In genomic region chr11:11876458-11876857, GRCh38 we compare ENCODE assay signal across 9 cellular contexts. TPM values are rescaled to one million over a fixed set of nuclear protein-coding genes. Genes with fewer than 3 reads are reported as not detected.
DNase-seq lines count a peak whose midpoint lies in the region; FAIRE-seq and TF ChIP-seq lines count a peak whose summit lies in the region.
"Had no signal": no experiment of that assay in that cellular context is flagged by ENCODE, and none has a peak within 500 bp of the region (broad histone marks: within the 10 kb centered on the region; RNA-seq: fewer than 3 reads in every experiment).

No MANE protein-coding gene starts in this region.

- peaks cover 1% of the 10 kb centered on the region for H3K36me3 Mint-ChIP-seq in astrocyte (ENCODE audit: low read depth, unreplicated experiment)
- peaks cover 9% of the 10 kb centered on the region for H3K36me3 Mint-ChIP-seq in T-helper 2 cell treated with Interferon-gamma antibody and Interleukin-4, amounts not matched to agents 5 μg/mL and 100 μg/mL, for 36 hours (ENCODE audit: low read depth)

- peaks cover 98% of the 10 kb centered on the region for H3K79me2 ChIP-seq in astrocyte (ENCODE audit: insufficient read depth, low read length)

- TF ChIP-seq RAD21 in Ishikawa (IDR thresholded peaks at IDR 0.05; ENCODE audit: low read depth), result peak; percentile 28; the same call in 1 of the 2 replicates
- peak; percentile 5 to 42 for TF ChIP-seq RAD21 in liver (IDR thresholded peaks at IDR 0.05)

- TF ChIP-seq CTCF in astrocyte (IDR thresholded peaks at IDR 0.05; ENCODE audit: insufficient read depth, low read depth, low read length), result peak; percentile 10
- no peak for TF ChIP-seq CTCF in liver (IDR thresholded peaks at IDR 0.05; ENCODE audit: low read depth, low read length, missing input control)
- TF ChIP-seq CTCF in testis (IDR thresholded peaks at IDR 0.05), result no peak

- DNase-seq in Daoy (ENCODE audit: low read depth) (peak; percentile 18), astrocyte (ENCODE audit: low read depth) (no peak), testis (no peak), NCI-H1417 treated with DMSO at 0.1 percent for 48 hours (lab: John Stamatoyannopoulos, UW) (no peak)
- DNase-seq in T-helper 2 cell treated with Interferon-gamma antibody and Interleukin-4, amounts not matched to agents 5 μg/mL and 100 μg/mL, for 36 hours (ENCODE audit: low spot score), result no peak
- DNase-seq: activated CD4-positive, alpha-beta memory T cell treated with anti-CD3 and anti-CD28 coated beads, Interleukin-2, amount 10 ng/mL, durations not matched to agents 7 days and 5 days had no signal

- H3K27me3 ChIP-seq in astrocyte (ENCODE audit: insufficient read depth, low read length) (no peaks in the 10 kb centered on the region), liver (ENCODE audit: control insufficient read depth in 4 of 4, insufficient read depth in 4 of 4, low read length in 3 of 4) (no peaks in the 10 kb centered on the region), testis (no peaks in the 10 kb centered on the region)

- H3K9me3 ChIP-seq in astrocyte (ENCODE audit: insufficient read depth, low read depth, low read length), result no peaks in the 10 kb centered on the region
- H3K9me3 ChIP-seq in liver (ENCODE audit: control insufficient read depth in 4 of 4, low read length in 3 of 4), result no peaks in the 10 kb centered on the region
- no peaks in the 10 kb centered on the region for H3K9me3 ChIP-seq in testis

- intact Hi-C loops in testis (cut with DNase I; ENCODE audit: low total_unique reads), result no loop called here

- no peak for TF ChIP-seq EP300 in Ishikawa (IDR thresholded peaks at IDR 0.05; ENCODE audit: borderline replicate concordance)

- no peak overlapping the region for H3K4me3 Mint-ChIP-seq in astrocyte (ENCODE audit: unreplicated experiment)
- H3K4me3 Mint-ChIP-seq in T-helper 2 cell treated with Interferon-gamma antibody and Interleukin-4, amounts not matched to agents 5 μg/mL and 100 μg/mL, for 36 hours, result no peak overlapping the region
- H3K4me3 Mint-ChIP-seq: activated CD4-positive, alpha-beta memory T cell treated with anti-CD3 and anti-CD28 coated beads, Interleukin-2, amount 10 ng/mL, durations not matched to agents 7 days and 5 days had no signal

- H3K4me1 Mint-ChIP-seq in astrocyte (ENCODE audit: low read depth, unreplicated experiment), result peaks cover 24% of the 10 kb centered on the region
- H3K4me1 Mint-ChIP-seq in T-helper 2 cell treated with Interferon-gamma antibody and Interleukin-4, amounts not matched to agents 5 μg/mL and 100 μg/mL, for 36 hours (ENCODE audit: low read depth), result peaks cover 24% of the 10 kb centered on the region

- H3K4me1 ChIP-seq in astrocyte (ENCODE audit: insufficient read depth, low read length) (no peaks in the 10 kb centered on the region), liver (ENCODE audit: control insufficient read depth in 4 of 4, insufficient read depth in 4 of 4, low read length in 3 of 4) (peaks cover 0 to 10% (median 7%) of the 10 kb centered on the region in 4 donors), testis (no peaks in the 10 kb centered on the region)

- H3K27ac ChIP-seq in astrocyte (ENCODE audit: low read depth, low read length) (no peak overlapping the region), liver (ENCODE audit: low read depth in 1 of 2, low read length in 2 of 2) (no peak overlapping the region), testis (no peak overlapping the region)
- H3K27ac ChIP-seq: HL-60 had no signal

- H4K20me1 ChIP-seq in astrocyte (ENCODE audit: insufficient read depth, low read length), result peaks cover 68% of the 10 kb centered on the region

- no peak for TF ChIP-seq POLR2A in testis (IDR thresholded peaks at IDR 0.05)

- no peak overlapping the region for H2AFZ ChIP-seq in astrocyte (ENCODE audit: low read depth, low read length)

- no peak overlapping the region for H3K9ac ChIP-seq in astrocyte (ENCODE audit: low read length)
- no peak overlapping the region for H3K9ac ChIP-seq in liver (ENCODE audit: low read depth in 1 of 2, low read length in 2 of 2)

- H3K36me3 ChIP-seq in astrocyte (ENCODE audit: insufficient read depth, low read length) (no peaks in the 10 kb centered on the region), liver (ENCODE audit: control insufficient read depth in 4 of 4, insufficient read depth in 3 of 4, low read depth in 1 of 4, low read length in 3 of 4) (no peaks in the 10 kb centered on the region), testis (ENCODE audit: low read depth, missing control alignments) (no peaks in the 10 kb centered on the region)

- H3K4me3 ChIP-seq in astrocyte (ENCODE audit: insufficient read depth, low read depth, low read length), result no peak overlapping the region
- H3K4me3 ChIP-seq in liver (ENCODE audit: low read depth in 1 of 3, low read length in 3 of 3), result no peak overlapping the region
- no peak overlapping the region for H3K4me3 ChIP-seq in testis

- no peak for FAIRE-seq in astrocyte (lab: Jason Lieb, UNC)

- no peak overlapping the region for H3K27ac Mint-ChIP-seq in astrocyte (ENCODE audit: unreplicated experiment)
- no peak overlapping the region for H3K27ac Mint-ChIP-seq in T-helper 2 cell treated with Interferon-gamma antibody and Interleukin-4, amounts not matched to agents 5 μg/mL and 100 μg/mL, for 36 hours
- H3K27ac Mint-ChIP-seq: activated CD4-positive, alpha-beta memory T cell treated with anti-CD3 and anti-CD28 coated beads, Interleukin-2, amount 10 ng/mL, durations not matched to agents 7 days and 5 days had no signal

- no peak overlapping the region for H3K4me2 ChIP-seq in astrocyte (ENCODE audit: low read length)

- 90% methylated on average over 2 of the region's 2 CpGs for WGBS in liver
- WGBS in testis, 2 donors, result 84 to 88% methylated on average over 2 of the region's 2 CpGs

- no peaks in the 10 kb centered on the region for H3K9me3 Mint-ChIP-seq in astrocyte (ENCODE audit: unreplicated experiment)
- H3K9me3 Mint-ChIP-seq in T-helper 2 cell treated with Interferon-gamma antibody and Interleukin-4, amounts not matched to agents 5 μg/mL and 100 μg/mL, for 36 hours, result no peaks in the 10 kb centered on the region
- H3K9me3 Mint-ChIP-seq: activated CD4-positive, alpha-beta memory T cell treated with anti-CD3 and anti-CD28 coated beads, Interleukin-2, amount 10 ng/mL, durations not matched to agents 7 days and 5 days had no signal

- H3K27me3 Mint-ChIP-seq in astrocyte (ENCODE audit: low read depth, unreplicated experiment), result no peaks in the 10 kb centered on the region
- no peaks in the 10 kb centered on the region for H3K27me3 Mint-ChIP-seq in T-helper 2 cell treated with Interferon-gamma antibody and Interleukin-4, amounts not matched to agents 5 μg/mL and 100 μg/mL, for 36 hours (ENCODE audit: low read depth)
- H3K27me3 Mint-ChIP-seq: activated CD4-positive, alpha-beta memory T cell treated with anti-CD3 and anti-CD28 coated beads, Interleukin-2, amount 10 ng/mL, durations not matched to agents 7 days and 5 days had no signal

TF ChIP-seq in Ishikawa, 13 proteins besides CTCF, POLR2A, EP300 and RAD21 (continues in another document):
- no peak for TF ChIP-seq EGR1 (IDR thresholded peaks at IDR 0.05)
- TF ChIP-seq CREB1 (IDR thresholded peaks at IDR 0.05; ENCODE audit: low read depth), result no peak
- TF ChIP-seq TAF1 (IDR thresholded peaks at IDR 0.05; ENCODE audit: low read depth), result no peak
- TF ChIP-seq TEAD4 (IDR thresholded peaks at IDR 0.05), result no peak
- no peak for TF ChIP-seq TCF12 (IDR thresholded peaks at IDR 0.05; ENCODE audit: low read depth)
- TF ChIP-seq NFIC (IDR thresholded peaks at IDR 0.05), result no peak
- no peak for TF ChIP-seq YY1 (IDR thresholded peaks at IDR 0.05; ENCODE audit: low read depth)

TF ChIP-seq in liver, 16 proteins besides CTCF, POLR2A, EP300 and RAD21 (continues in another document):
- no peak for TF ChIP-seq EGR1 (IDR thresholded peaks at IDR 0.05; ENCODE audit: low read depth in 2 of 2)
- no peak for TF ChIP-seq RXRA (IDR thresholded peaks at IDR 0.05)
- TF ChIP-seq GABPA (IDR thresholded peaks at IDR 0.05 in 1 of 2, conservative IDR thresholded peaks at IDR 0.05 in 1 of 2), result no peak
- no peak for TF ChIP-seq JUND (IDR thresholded peaks at IDR 0.05)
- no peak for TF ChIP-seq FOXA2 (IDR thresholded peaks at IDR 0.05)
- no peak for TF ChIP-seq ZBTB33 (IDR thresholded peaks at IDR 0.05)
- no peak for TF ChIP-seq YY1 (IDR thresholded peaks at IDR 0.05)
- no peak for TF ChIP-seq HNF4G (IDR thresholded peaks at IDR 0.05)
- TF ChIP-seq MAX (IDR thresholded peaks at IDR 0.05), result no peak
- TF ChIP-seq FOXA1 (IDR thresholded peaks at IDR 0.05), result no peak
- TF ChIP-seq SP1 (IDR thresholded peaks at IDR 0.05), result no peak
- no peak for TF ChIP-seq ATF3 (IDR thresholded peaks at IDR 0.05)
- TF ChIP-seq HNF4A (conservative IDR thresholded peaks at IDR 0.05), result no peak

RNA-seq across cellular contexts. Expression of gene USP47, which starts 34.7 kb away (rescaled TPM):
- 32.9 and 34.5 TPM in 2 replicates for total RNA-seq in Daoy (2014; rRNA removed; shearing (Covaris generic))
- total RNA-seq in astrocyte, result 49.5 and 53.0 TPM in 2 replicates
- 10 to 100 TPM; 38.2 to 55.1 TPM for total RNA-seq in liver
- 10 to 100 TPM; 14.9 to 26.3 TPM for polyA plus RNA-seq in liver
- total RNA-seq in testis, result 100 to 1,000 TPM; 102 to 111 TPM
- polyA plus RNA-seq in testis (ENCODE audit: insufficient read depth, low read depth, low replicate concordance), result 35.1 TPM
